Comparison of ENCODE assay signal across 23 cellular contexts in genomic region chr12:68490476-68490875, GRCh38.
DNase-seq lines count a peak whose midpoint lies in the region; ATAC-seq and TF ChIP-seq lines count a peak whose summit lies in the region.
"Had no signal": no experiment of that assay in that cellular context is flagged by ENCODE, and none has a peak within 500 bp of the region (broad histone marks: within the 10 kb centered on the region; RNA-seq: fewer than 3 reads in every experiment).

No MANE protein-coding gene starts in this region.

- peak overlapping the region; percentile 24 to 86 (median 56) for H3K4me3 Mint-ChIP-seq in immature natural killer cell
- no peak overlapping the region for H3K4me3 Mint-ChIP-seq in neural progenitor cell
- no peak overlapping the region for H3K4me3 Mint-ChIP-seq in activated CD8-positive, alpha-beta T cell treated with anti-CD3 and anti-CD28 coated beads, Interleukin-2, amount 10 ng/mL, durations not matched to agents 7 days and 5 days
- H3K4me3 Mint-ChIP-seq: CD4-positive, alpha-beta T cell had no signal

- H3K4me2 ChIP-seq in neural progenitor cell = no peak overlapping the region
- H3K4me2 ChIP-seq: PC-9 had no signal

- H3K4me1 ChIP-seq in Panc1 (ENCODE audit: control insufficient read depth, insufficient read depth, low read length) = no peaks in the 10 kb centered on the region
- H3K4me1 ChIP-seq in neural progenitor cell = no peaks in the 10 kb centered on the region
- H3K4me1 ChIP-seq: SJSA1 had no signal

- H4K20me1 ChIP-seq in neural progenitor cell (ENCODE audit: low read depth) = no peaks in the 10 kb centered on the region
- H4K20me1 ChIP-seq: BLaER1 had no signal

- H3K9me3 Mint-ChIP-seq in immature natural killer cell = peaks cover 0 to 4% (median 0%) of the 10 kb centered on the region in 6 donors
- H3K9me3 Mint-ChIP-seq in neural progenitor cell = no peaks in the 10 kb centered on the region
- no peaks in the 10 kb centered on the region for H3K9me3 Mint-ChIP-seq in activated CD8-positive, alpha-beta T cell treated with anti-CD3 and anti-CD28 coated beads, Interleukin-2, amount 10 ng/mL, durations not matched to agents 7 days and 5 days (ENCODE audit: insufficient read depth)
- H3K9me3 Mint-ChIP-seq: CD4-positive, alpha-beta T cell had no signal

- BruUV-seq in Panc1 (replicated peaks; lab: Mats Ljungman, UMichigan) = no TSS peak

- H3K9me3 ChIP-seq in Panc1 (ENCODE audit: control insufficient read depth, insufficient read depth, low read depth, low read length) (no peaks in the 10 kb centered on the region), neural progenitor cell (ENCODE audit: low read depth) (no peaks in the 10 kb centered on the region)

- H3K27me3 ChIP-seq in Panc1 (ENCODE audit: control insufficient read depth, insufficient read depth, low read length) (no peaks in the 10 kb centered on the region), neural progenitor cell (no peaks in the 10 kb centered on the region)
- H3K27me3 ChIP-seq: BLaER1, SJSA1 had no signal

- H3K27ac ChIP-seq in Panc1 (ENCODE audit: low read length) = peak overlapping the region; percentile 62; the same call in 1 of the 2 replicates
- no peak overlapping the region for H3K27ac ChIP-seq in neural progenitor cell
- H3K27ac ChIP-seq: BLaER1, PC-9, SJSA1 had no signal

- no peaks in the 10 kb centered on the region for H3F3A ChIP-seq in neural progenitor cell (ENCODE audit: low read depth)

- H3K4me3 ChIP-seq in Panc1 (ENCODE audit: low read depth in 2 of 2, low read length in 2 of 2) (no peak overlapping the region), neural progenitor cell (no peak overlapping the region)
- H3K4me3 ChIP-seq: BLaER1, PC-9, SJSA1 had no signal

- H3K27me3 Mint-ChIP-seq in immature natural killer cell (ENCODE audit: low read depth in 3 of 3) = peaks cover 0 to 2% (median 1%) of the 10 kb centered on the region in 3 donors
- H3K27me3 Mint-ChIP-seq in neural progenitor cell (ENCODE audit: insufficient read depth, low read depth) = no peaks in the 10 kb centered on the region
- H3K27me3 Mint-ChIP-seq in activated CD8-positive, alpha-beta T cell treated with anti-CD3 and anti-CD28 coated beads, Interleukin-2, amount 10 ng/mL, durations not matched to agents 7 days and 5 days (ENCODE audit: low read depth) = no peaks in the 10 kb centered on the region
- H3K27me3 Mint-ChIP-seq: CD4-positive, alpha-beta T cell had no signal

- H3K9ac ChIP-seq in neural progenitor cell = no peak overlapping the region
- H3K9ac ChIP-seq: BLaER1 had no signal

- in situ Hi-C loops in Panc1 (cut with HindIII; ENCODE audit: low pct_unique_long_range_greater_than_20kb, low sequenced_read_pairs) = no loop called here

- peak overlapping the region; percentile 15 for H2AFZ ChIP-seq in neural progenitor cell (replicated peaks)
- H2AFZ ChIP-seq: PC-9 had no signal

- CTCF ChIA-PET in Panc1 (lab: Charles Lee) = no interaction called here
- CTCF ChIA-PET in activated CD8-positive, alpha-beta T cell treated with anti-CD3 and anti-CD28 coated beads, Interleukin-2, amount 10 ng/mL, durations not matched to agents 7 days and 5 days (lab: Charles Lee) = no interaction called here

- peak overlapping the region; percentile 25 to 65 (median 52) for H3K27ac Mint-ChIP-seq in immature natural killer cell
- H3K27ac Mint-ChIP-seq in neural progenitor cell = no peak overlapping the region
- no peak overlapping the region for H3K27ac Mint-ChIP-seq in activated CD8-positive, alpha-beta T cell treated with anti-CD3 and anti-CD28 coated beads, Interleukin-2, amount 10 ng/mL, durations not matched to agents 7 days and 5 days
- H3K27ac Mint-ChIP-seq: CD4-positive, alpha-beta T cell had no signal

- H3K4me1 Mint-ChIP-seq in immature natural killer cell (peaks cover 28 to 49% of the 10 kb centered on the region in 2 donors), neural progenitor cell (no peaks in the 10 kb centered on the region)
- peaks cover 9% of the 10 kb centered on the region for H3K4me1 Mint-ChIP-seq in activated CD8-positive, alpha-beta T cell treated with anti-CD3 and anti-CD28 coated beads, Interleukin-2, amount 10 ng/mL, durations not matched to agents 7 days and 5 days (ENCODE audit: low read depth)

- peaks cover 3 to 13% (median 11%) of the 10 kb centered on the region in 3 donors for H3K36me3 Mint-ChIP-seq in immature natural killer cell
- H3K36me3 Mint-ChIP-seq in neural progenitor cell = no peaks in the 10 kb centered on the region
- H3K36me3 Mint-ChIP-seq in activated CD8-positive, alpha-beta T cell treated with anti-CD3 and anti-CD28 coated beads, Interleukin-2, amount 10 ng/mL, durations not matched to agents 7 days and 5 days (ENCODE audit: low read depth) = no peaks in the 10 kb centered on the region

- POLR2A ChIA-PET in Panc1 (lab: Charles Lee) = no interaction called here
- POLR2A ChIA-PET in activated CD8-positive, alpha-beta T cell treated with anti-CD3 and anti-CD28 coated beads, Interleukin-2, amount 10 ng/mL, durations not matched to agents 7 days and 5 days (lab: Charles Lee) = no interaction called here

- ATAC-seq in Panc1 = no peak
- ATAC-seq in activated CD8-positive, alpha-beta T cell treated with anti-CD3 and anti-CD28 coated beads, Interleukin-2, amount 10 ng/mL, durations not matched to agents 7 days and 5 days = no peak

- TF ChIP-seq CTCF in Panc1 (IDR thresholded peaks at IDR 0.05) (no peak), neural progenitor cell (IDR thresholded peaks at IDR 0.05) (no peak)

- no peaks in the 10 kb centered on the region for H3K36me3 ChIP-seq in Panc1 (ENCODE audit: control insufficient read depth, insufficient read depth, low read length)
- no peaks in the 10 kb centered on the region for H3K36me3 ChIP-seq in neural progenitor cell
- H3K36me3 ChIP-seq: BLaER1, SJSA1 had no signal

- no peaks in the 10 kb centered on the region for H3K79me2 ChIP-seq in neural progenitor cell (ENCODE audit: low read depth)

- DNase-seq in A172 (ENCODE audit: low spot score) (peak; percentile 18), Panc1 (ENCODE audit: low read depth, low spot score) (no peak), immature natural killer cell (no peak), neural progenitor cell (ENCODE audit: low spot score) (no peak), NCI-H1436 treated with DMSO at 0.1 percent for 48 hours (lab: John Stamatoyannopoulos, UW) (no peak), C1 segment of cervical spinal cord (lab: John Stamatoyannopoulos, UW) (no peak)
- DNase-seq in activated CD8-positive, alpha-beta T cell treated with anti-CD3 and anti-CD28 coated beads, Interleukin-2, amount 10 ng/mL, durations not matched to agents 7 days and 5 days = no peak
- DNase-seq: CD4-positive, alpha-beta T cell; DMS79; GF-D8; H7; KBM-7; NCI-H1105 treated with DMSO at 0.1 percent for 48 hours; NCI-H2029; NCI-H446; NCI-H524 treated with DMSO at 0.1 percent for 48 hours; NCI-H82; NK-92 treated with Interleukin-12 subunit alpha and Interleukin-12 subunit beta, amount 100 ng/mL, for 24 hours; PC-9; Right ventricle myocardium superior; RPMI8226 had no signal

- intact Hi-C loops in Panc1 (cut with micrococcal nuclease; ENCODE audit: unreplicated experiment) = no loop called here

Comparison
In these comparisons a context has a peak if more than half of its experiments do, and no peak if none do; other contexts are left out.
1. H3K27ac Mint-ChIP-seq: peak in immature natural killer cell (6 of 6); none in neural progenitor cell (single experiment) and activated CD8-positive, alpha-beta T cell treated with anti-CD3 and anti-CD28 coated beads, Interleukin-2, amount 10 ng/mL, durations not matched to agents 7 days and 5 days (single experiment).
2. H3K4me3 Mint-ChIP-seq: peak in immature natural killer cell (5 of 5); none in neural progenitor cell (single experiment) and activated CD8-positive, alpha-beta T cell treated with anti-CD3 and anti-CD28 coated beads, Interleukin-2, amount 10 ng/mL, durations not matched to agents 7 days and 5 days (single experiment).